Comparison of ENCODE assay signal across 8 cellular contexts in the genomic region with DNA sequence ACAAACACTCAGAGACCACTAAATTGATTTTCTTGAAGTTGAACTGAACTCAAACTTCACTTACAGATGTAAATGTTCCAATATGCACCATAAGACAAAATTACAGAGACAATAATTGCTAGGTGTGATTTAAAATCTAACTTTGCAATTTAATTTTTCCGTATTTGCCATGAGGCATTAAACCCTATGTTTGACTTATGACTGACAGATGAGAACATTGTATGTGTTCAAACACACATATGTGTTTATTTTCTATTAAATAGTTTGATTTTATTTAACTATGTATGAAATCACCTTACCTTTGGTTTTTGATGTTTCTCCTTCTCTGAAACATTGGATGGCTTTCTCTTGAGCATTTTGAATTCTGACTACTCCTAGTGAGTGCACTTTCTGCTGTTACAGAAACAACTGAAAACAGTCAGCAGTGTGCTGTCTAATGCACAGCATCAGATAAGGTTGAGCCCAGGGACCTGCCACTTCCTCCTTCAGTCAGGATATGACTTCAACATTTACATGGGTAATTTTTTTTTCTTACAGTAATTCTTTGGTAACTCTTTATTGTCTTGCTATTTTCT. TPM values are rescaled to one million over a fixed set of nuclear protein-coding genes. Genes with fewer than 3 reads are reported as not detected.
DNase-seq lines count a peak whose midpoint lies in the region; ATAC-seq and TF ChIP-seq lines count a peak whose summit lies in the region.

A gene (minus strand): TSS at position 410 of the 575 bp plus-strand sequence. CDS start 54 bp downstream, at position 356.

- H3K27me3 ChIP-seq in Peyer's patch (no peaks in the 10 kb centered on the region), mucosa of rectum (ENCODE audit: control insufficient read depth in 2 of 2, insufficient read depth in 2 of 2, low read length in 2 of 2) (no peaks in the 10 kb centered on the region), aorta (ENCODE audit: control insufficient read depth in 1 of 2, insufficient read depth in 2 of 2, low read length in 1 of 2) (no peaks in the 10 kb centered on the region), uterus (no peaks in the 10 kb centered on the region)

- intact Hi-C loops in aorta (cut with DNase I): loop anchor here in 1 of 2 donors (10.0 kb wide), 1 partner anchor 61 kb away; no protein-coding TSS in a partner anchor
- intact Hi-C loops in uterus (cut with DNase I; ENCODE audit: low total_unique reads): no loop called here

- DNase-seq in Peyer's patch (peak in 2 of 3 donors; percentile 76 to 89), aorta (peak in 1 of 2 donors; percentile 64), NCI-H128 (lab: John Stamatoyannopoulos, UW; ENCODE audit: unreplicated experiment) (no peak), uterus (no peak)
- DNase-seq in activated naive CD4-positive, alpha-beta T cell treated with anti-CD3 and anti-CD28 coated beads, Interleukin-2, amount 50 U/mL, for 16 hours: peak; percentile 66

- TF ChIP-seq POLR2A in Peyer's patch (IDR thresholded peaks at IDR 0.05) (peak; percentile 72 to 86), uterus (IDR thresholded peaks at IDR 0.05) (peak in 1 of 2 donors; percentile 38)

- ATAC-seq in GM18511 (IDR thresholded peaks at IDR 0.05; ENCODE audit: unreplicated experiment) (peak; percentile 86), HG02852 (IDR thresholded peaks at IDR 0.05; ENCODE audit: unreplicated experiment) (peak; percentile 91), aorta (ENCODE audit: low FRiP score) (no peak)

- no peaks in the 10 kb centered on the region for H3K4me1 ChIP-seq in Peyer's patch
- no peaks in the 10 kb centered on the region for H3K4me1 ChIP-seq in mucosa of rectum (ENCODE audit: control insufficient read depth in 2 of 2, insufficient read depth in 2 of 2, low read length in 2 of 2)
- H3K4me1 ChIP-seq in aorta (ENCODE audit: control insufficient read depth in 1 of 2, insufficient read depth in 2 of 2, low read length in 2 of 2): no peaks in the 10 kb centered on the region
- no peaks in the 10 kb centered on the region for H3K4me1 ChIP-seq in uterus

- no peak for TF ChIP-seq CTCF in Peyer's patch (IDR thresholded peaks at IDR 0.05)
- TF ChIP-seq CTCF in uterus (IDR thresholded peaks at IDR 0.05): no peak

- 54 to 64% methylated on average over 1 of the region's 1 CpG for WGBS in aorta, 2 donors

- H3K36me3 ChIP-seq in Peyer's patch (no peaks in the 10 kb centered on the region), mucosa of rectum (ENCODE audit: control insufficient read depth in 2 of 2, insufficient read depth in 2 of 2, low read length in 2 of 2) (no peaks in the 10 kb centered on the region), aorta (ENCODE audit: control insufficient read depth in 1 of 2, insufficient read depth in 2 of 2, low read length in 1 of 2) (no peaks in the 10 kb centered on the region), uterus (no peaks in the 10 kb centered on the region)

- H3K4me3 ChIP-seq in Peyer's patch (peak within 1 kb of the TSS; percentile 16 to 42 (median 35)), mucosa of rectum (ENCODE audit: low read length in 2 of 2) (peak within 1 kb of the TSS; percentile 50 to 65), aorta (ENCODE audit: low read length in 2 of 2) (no peak within 1 kb of the TSS), uterus (no peak within 1 kb of the TSS)

- peak within 1 kb of the TSS; percentile 18 to 37 for H3K9ac ChIP-seq in mucosa of rectum (ENCODE audit: low read depth in 1 of 2, low read length in 2 of 2)

- peak within 1 kb of the TSS; percentile 56 to 70 (median 64) for H3K27ac ChIP-seq in Peyer's patch
- peak within 1 kb of the TSS; percentile 46 to 64 for H3K27ac ChIP-seq in mucosa of rectum (ENCODE audit: low read depth in 2 of 2, low read length in 2 of 2)
- no peak within 1 kb of the TSS for H3K27ac ChIP-seq in aorta (ENCODE audit: low read depth in 1 of 2, low read length in 2 of 2)
- H3K27ac ChIP-seq in uterus: no peak within 1 kb of the TSS

- H3K9me3 ChIP-seq in Peyer's patch (no peaks in the 10 kb centered on the region), mucosa of rectum (ENCODE audit: control insufficient read depth in 2 of 2, low read length in 2 of 2) (no peaks in the 10 kb centered on the region), aorta (ENCODE audit: control insufficient read depth, low read length) (no peaks in the 10 kb centered on the region), uterus (no peaks in the 10 kb centered on the region)

RNA-seq across cellular contexts. Expression of the gene that starts here (rescaled TPM):
- 10 to 100 TPM in 1 of 4 donors, 1 to 10 TPM in 2, under 1 TPM in 1; 0.57 to 56.1 (median 2.2) TPM for total RNA-seq in Peyer's patch
- 10 to 100 TPM; 14.4 to 16.1 TPM for total RNA-seq in aorta
- polyA plus RNA-seq in aorta: 10 to 100 TPM in 1 of 2 donors, 1 to 10 TPM in 1; 1.2 to 14.4 TPM
- 1 to 10 TPM in 3 of 4 donors, under 1 TPM in 1; 0.29 to 3.0 (median 1.8) TPM for total RNA-seq in uterus

Comparison
In these comparisons a context has a peak if more than half of its experiments do, and no peak if none do; other contexts are left out.
1. DNase-seq: peak in Peyer's patch (2 of 3) and activated naive CD4-positive, alpha-beta T cell treated with anti-CD3 and anti-CD28 coated beads, Interleukin-2, amount 50 U/mL, for 16 hours (single experiment); none in NCI-H128 (single experiment) and uterus (0 of 2).
2. H3K27ac ChIP-seq: peak in Peyer's patch (4 of 4) and mucosa of rectum (2 of 2); none in aorta (0 of 2) and uterus (0 of 2).
3. H3K4me3 ChIP-seq: peak in Peyer's patch (4 of 4) and mucosa of rectum (2 of 2); none in aorta (0 of 2) and uterus (0 of 2).